23 cellular contexts compared by ENCODE assay signal in the genomic region with DNA sequence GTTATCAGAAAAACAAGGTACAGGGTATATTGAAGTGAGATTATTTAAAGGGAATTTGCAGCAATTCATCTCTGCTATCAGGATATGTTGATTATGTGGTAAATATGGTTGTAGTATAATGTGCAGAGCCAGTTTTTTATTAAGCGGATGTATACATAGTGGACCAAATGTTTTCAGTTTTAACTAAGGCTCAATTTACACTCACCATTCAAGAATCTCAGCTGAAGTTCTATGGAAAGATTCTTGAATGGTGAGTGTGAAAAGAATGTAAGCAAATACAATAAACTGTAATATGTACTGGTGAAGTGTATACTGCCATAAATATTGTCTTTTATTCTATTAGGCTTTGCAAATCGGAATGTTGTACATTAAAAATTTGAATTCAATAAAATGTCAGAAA.
"Had no signal": no experiment of that assay in that cellular context is flagged by ENCODE, and none has a peak within 500 bp of the region (broad histone marks: within the 10 kb centered on the region; RNA-seq: fewer than 3 reads in every experiment).

No MANE protein-coding gene starts in this region.

- ATAC-seq: heart left ventricle; left colon; left ventricle myocardium superior; naive thymus-derived CD4-positive, alpha-beta T cell; stimulated activated naive B cell treated with anti-CD40 and anti-IgM and Interleukin-4, amounts not matched to agents 10 μg/mL and 1 μg/mL and 100 μg/mL, for 72 hours had no signal

- H3K4me3 ChIP-seq: dorsolateral prefrontal cortex, heart left ventricle, lung, ovary, right atrium auricular region, sigmoid colon, skin epidermis, stomach, thoracic aorta, transverse colon had no signal

- H3K4me1 ChIP-seq: heart left ventricle, right atrium auricular region, sigmoid colon, stomach, transverse colon had no signal

- DNase-seq: cortex of kidney; dorsolateral prefrontal cortex; effector CD8-positive, alpha-beta T cell; foreskin melanocyte; heart left ventricle; hippocampal formation; left colon; left ventricle myocardium superior; mesendoderm; naive thymus-derived CD4-positive, alpha-beta T cell; nephron progenitor cell; ovary; sigmoid colon; stimulated activated CD4-positive, alpha-beta T cell treated with anti-CD3 and anti-CD28 coated beads, Interleukin-2, amount 100 ng/mL, for 24 hours; stimulated activated CD4-positive, alpha-beta T cell treated with anti-CD3 and anti-CD28 coated beads, Interleukin-4, amount 100 ng/mL, for 4 hours; stimulated activated naive B cell treated with anti-CD40 and anti-IgM and Interleukin-4, amounts not matched to agents 10 μg/mL and 1 μg/mL and 100 μg/mL, for 72 hours; stomach; substantia nigra; transverse colon had no signal

- H3K36me3 ChIP-seq: heart left ventricle, ovary, right atrium auricular region, sigmoid colon, stomach, thoracic aorta, transverse colon had no signal

- H3K27me3 ChIP-seq: dorsolateral prefrontal cortex, heart left ventricle, ovary, right atrium auricular region, sigmoid colon, stomach, transverse colon had no signal

- H3K9me3 ChIP-seq: heart left ventricle, ovary, right atrium auricular region, sigmoid colon, stomach, thoracic aorta had no signal
